11 cellular contexts compared by ENCODE assay signal in the genomic region with DNA sequence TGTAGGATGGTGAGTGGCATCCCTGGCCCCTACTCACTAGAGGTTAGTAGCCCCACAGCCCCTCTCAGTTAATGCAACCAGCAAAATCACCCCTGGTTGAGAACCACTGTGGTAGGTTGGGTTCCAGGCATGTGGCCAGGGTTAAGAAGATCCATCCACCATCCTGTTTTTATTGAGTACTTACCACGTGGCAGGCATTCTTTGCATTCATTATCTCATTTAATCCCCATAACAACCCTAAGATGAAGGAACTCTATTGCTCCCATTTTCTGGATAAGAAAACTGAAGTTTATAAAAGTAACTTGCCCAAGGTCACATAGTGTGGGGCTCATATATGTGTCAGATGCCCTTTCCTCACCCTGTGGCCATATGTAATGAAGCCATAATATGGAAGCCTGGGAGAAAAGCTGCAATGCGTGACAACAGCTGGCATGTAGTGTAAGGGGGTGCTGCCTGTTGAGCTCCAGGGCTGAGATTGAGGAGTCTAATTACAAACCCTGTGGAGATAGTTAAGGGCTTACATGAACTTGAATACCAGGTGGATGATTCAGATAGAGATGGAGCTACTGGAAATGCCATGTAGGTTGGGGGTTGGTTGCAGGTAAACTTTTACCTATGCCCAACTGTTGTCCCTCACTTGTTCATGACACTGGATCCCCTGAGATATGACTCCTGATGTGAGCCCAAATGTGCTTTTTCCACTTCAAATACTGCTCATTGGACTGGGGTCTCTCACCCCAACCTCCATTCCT.
DNase-seq lines count a peak whose midpoint lies in the region; TF ChIP-seq lines count a peak whose summit lies in the region.
"Had no signal": no experiment of that assay in that cellular context is flagged by ENCODE, and none has a peak within 500 bp of the region (broad histone marks: within the 10 kb centered on the region; RNA-seq: fewer than 3 reads in every experiment).

No MANE protein-coding gene starts in this region.

- H3K27ac Mint-ChIP-seq in brain = peak overlapping the region in 4 of 5 experiments; percentile 3 to 87 (median 82)
- H3K27ac Mint-ChIP-seq: T-cell had no signal

- intact Hi-C loops in transverse colon (cut with DNase I; ENCODE audit: low total_unique reads) = loop anchor here (10.0 kb wide), 1 partner anchor 167 kb away; no protein-coding TSS in a partner anchor

- H3K27ac ChIP-seq in mesendoderm (ENCODE audit: low read depth, low read length) (no peak overlapping the region), transverse colon (peak overlapping the region; percentile 73 to 85 (median 79))

- no peak overlapping the region for H3K56ac ChIP-seq in mesendoderm (ENCODE audit: low read length)

- H2BK15ac ChIP-seq in mesendoderm (replicated peaks; ENCODE audit: low read depth) = no peak overlapping the region

- TF ChIP-seq EP300 in transverse colon (IDR thresholded peaks at IDR 0.05; ENCODE audit: low read depth) = no peak

- H3K79me2 ChIP-seq in mesendoderm (ENCODE audit: control insufficient read depth, insufficient read depth, low read length) = no peaks in the 10 kb centered on the region

- H3K27me3 ChIP-seq in mesendoderm (ENCODE audit: insufficient read depth, low read length, poor library complexity) = no peaks in the 10 kb centered on the region
- H3K27me3 ChIP-seq in transverse colon = no peaks in the 10 kb centered on the region

- H3K4me3 ChIP-seq in mesendoderm (ENCODE audit: low read length) (no peak overlapping the region), transverse colon (no peak overlapping the region)

- no peaks in the 10 kb centered on the region for H3K36me3 ChIP-seq in mesendoderm (ENCODE audit: control insufficient read depth, insufficient read depth, low read length)
- no peaks in the 10 kb centered on the region for H3K36me3 ChIP-seq in transverse colon

- no peak overlapping the region for H3K4ac ChIP-seq in mesendoderm (ENCODE audit: low read depth, low read length)

- H3K9me3 Mint-ChIP-seq in brain = no peaks in the 10 kb centered on the region
- H3K9me3 Mint-ChIP-seq: T-cell had no signal

- DNase-seq in NCI-H2171 treated with DMSO at 0.1 percent for 48 hours (lab: John Stamatoyannopoulos, UW) (peak; percentile 38), NCI-H2171 (lab: John Stamatoyannopoulos, UW) (no peak), mesendoderm (peak; percentile 52), transverse colon (no peak), AML-193 (lab: John Stamatoyannopoulos, UW) (no peak)
- no peak for DNase-seq in activated T-cell treated with anti-CD3 and anti-CD28 coated beads, Interleukin-2, amount 50 U/mL, for 48 hours
- no peak for DNase-seq in activated CD4-positive, alpha-beta T cell treated with anti-CD3 and anti-CD28 coated beads for 4 hours
- DNase-seq: activated CD8-positive, alpha-beta memory T cell treated with anti-CD3 and anti-CD28 coated beads, Interleukin-2, amount 50 U/mL, for 4 hours; NCI-H187; T-cell had no signal

- no peak overlapping the region for H2BK5ac ChIP-seq in mesendoderm (ENCODE audit: low read length)

- H3K23ac ChIP-seq in mesendoderm (ENCODE audit: low read length) = no peak overlapping the region

- H4K8ac ChIP-seq in mesendoderm (ENCODE audit: low read depth, low read length) = no peak overlapping the region

- in situ Hi-C loops in transverse colon (cut with MboI; ENCODE audit: low pct_ligation_motif_present in 1 of 4, low pct_unique_long_range_greater_than_20kb in 1 of 4, low sequenced_read_pairs in 3 of 4) = no loop called here

- no peak overlapping the region for H3K9ac ChIP-seq in mesendoderm (ENCODE audit: low read length)

- no peak overlapping the region for H2AK5ac ChIP-seq in mesendoderm (ENCODE audit: low read length)

- peaks cover 43% of the 10 kb centered on the region for H3K4me1 Mint-ChIP-seq in brain
- H3K4me1 Mint-ChIP-seq: T-cell had no signal

- peaks cover 15% of the 10 kb centered on the region for H3K4me1 ChIP-seq in mesendoderm (ENCODE audit: control insufficient read depth, low read depth, low read length)
- H3K4me1 ChIP-seq in transverse colon = peaks cover 2 to 35% (median 18%) of the 10 kb centered on the region in 4 donors

- no peak for TF ChIP-seq POLR2A in transverse colon (IDR thresholded peaks at IDR 0.05)

- no peak overlapping the region for H2BK120ac ChIP-seq in mesendoderm (ENCODE audit: low read depth, low read length)

- H3K4me2 ChIP-seq in mesendoderm (ENCODE audit: low read length) = no peak overlapping the region

- no peak overlapping the region for H3K4me3 Mint-ChIP-seq in brain
- H3K4me3 Mint-ChIP-seq: T-cell had no signal

- H4K5ac ChIP-seq in mesendoderm (ENCODE audit: low read length) = no peak overlapping the region

- H3K18ac ChIP-seq in mesendoderm (ENCODE audit: low read length) = no peak overlapping the region

- H3K27me3 Mint-ChIP-seq in brain = no peaks in the 10 kb centered on the region
- H3K27me3 Mint-ChIP-seq: T-cell had no signal

- WGBS in mesendoderm (ENCODE audit: extremely low coverage, insufficient coverage, low lambda C conversion rate) = no CpG with 5 or more reads among the region's 2 CpGs
- 56 to 83% methylated on average over 1 to 2 of the region's 2 CpGs for WGBS in transverse colon (ENCODE audit: low coverage in 1 of 2), 2 donors

- no peaks in the 10 kb centered on the region for H3K79me1 ChIP-seq in mesendoderm (ENCODE audit: low read length)

- no peak for TF ChIP-seq CTCF in brain (conservative IDR thresholded peaks at IDR 0.05)
- TF ChIP-seq CTCF in transverse colon (IDR thresholded peaks at IDR 0.05) = no peak

- H3K9me3 ChIP-seq in transverse colon = no peaks in the 10 kb centered on the region

- H3K36me3 Mint-ChIP-seq in brain = no peaks in the 10 kb centered on the region
- H3K36me3 Mint-ChIP-seq: T-cell had no signal

Comparison
In these comparisons a context has a peak if more than half of its experiments do, and no peak if none do; other contexts are left out.
1. DNase-seq: peak in NCI-H2171 treated with DMSO at 0.1 percent for 48 hours (single experiment) and mesendoderm (single experiment); none in NCI-H2171 (single experiment), transverse colon (single experiment), activated T-cell treated with anti-CD3 and anti-CD28 coated beads, Interleukin-2, amount 50 U/mL, for 48 hours (0 of 2), activated CD4-positive, alpha-beta T cell treated with anti-CD3 and anti-CD28 coated beads for 4 hours (0 of 2) and AML-193 (0 of 2).